In the genomic region with DNA sequence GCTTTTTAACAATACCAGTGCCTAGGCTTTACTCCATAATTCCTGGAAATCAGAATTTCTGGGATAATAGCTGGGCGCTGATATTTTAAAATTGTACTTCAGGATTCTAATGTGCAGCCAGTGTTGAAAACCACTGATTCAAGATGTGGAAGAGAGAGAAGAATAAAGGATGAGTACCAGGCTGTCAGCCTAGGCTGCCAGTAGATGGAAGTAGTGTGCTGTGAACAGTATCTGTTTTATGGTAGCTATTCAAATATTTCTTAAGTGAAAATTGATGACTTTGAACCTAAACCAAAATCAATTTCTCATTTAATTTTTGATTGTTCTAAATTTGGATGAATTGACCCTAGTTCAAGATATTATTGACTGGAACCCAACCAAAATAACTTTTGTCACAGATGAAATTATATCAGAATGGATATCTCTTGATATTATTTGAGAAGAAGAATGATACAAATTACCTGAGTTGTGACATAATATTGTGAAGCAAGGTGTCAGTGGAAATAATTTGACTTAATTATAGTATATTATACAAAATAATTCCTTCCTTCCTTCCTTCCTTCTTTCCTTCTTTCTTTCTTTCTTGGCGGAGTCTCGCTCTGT, we compare ENCODE assay signal across 8 cellular contexts.
DNase-seq lines count a peak whose midpoint lies in the region; TF ChIP-seq lines count a peak whose summit lies in the region.

No MANE protein-coding gene starts in this region.

- no peak overlapping the region for H3K4me3 ChIP-seq in GM12875 (ENCODE audit: low read depth, low read length)
- H3K4me3 ChIP-seq in retinal pigment epithelial cell (ENCODE audit: low read length): no peak overlapping the region

- TF ChIP-seq CTCF in GM12875 (IDR thresholded peaks at IDR 0.05; ENCODE audit: borderline replicate concordance, insufficient read depth, low read depth, low read length) (peak; percentile 76), VCaP (conservative IDR thresholded peaks at IDR 0.05) (peak; percentile 91), retinal pigment epithelial cell (conservative IDR thresholded peaks at IDR 0.05; ENCODE audit: low read depth, low read length) (peak; percentile 76)

- intact Hi-C loops in posterior vena cava (cut with DNase I): loop anchor here in 1 of 2 donors (10.0 kb wide), 1 partner anchor 411 kb away; no protein-coding TSS in a partner anchor

- DNase-seq in AML-193 (lab: John Stamatoyannopoulos, UW) (peak; percentile 66 to 73), NCI-H1436 treated with DMSO at 0.1 percent for 48 hours (lab: John Stamatoyannopoulos, UW) (peak; percentile 10), germinal center (ENCODE audit: low spot score) (peak; percentile 12), retinal pigment epithelial cell (ENCODE audit: low read depth) (no peak), NK-92 (lab: John Stamatoyannopoulos, UW; ENCODE audit: unreplicated experiment) (no peak), posterior vena cava (ENCODE audit: low spot score) (no peak)

- H3K27ac ChIP-seq in VCaP: peak overlapping the region; percentile 75; the same call in 1 of the 2 replicates

Comparison
In these comparisons a context has a peak if more than half of its experiments do, and no peak if none do; other contexts are left out.
1. DNase-seq: peak in AML-193 (2 of 2), NCI-H1436 treated with DMSO at 0.1 percent for 48 hours (single experiment) and germinal center (single experiment); none in retinal pigment epithelial cell (single experiment), NK-92 (single experiment) and posterior vena cava (single experiment).
2. Peak in every context shown above with its lines, with median percentiles within 50 percentile points of each other: CTCF ChIP-seq.